Comparison of ENCODE assay signal across 12 cellular contexts in genomic region chr4:19689511-19689910, GRCh38.
DNase-seq lines count a peak whose midpoint lies in the region; ATAC-seq and TF ChIP-seq lines count a peak whose summit lies in the region.
"Had no signal": no experiment of that assay in that cellular context is flagged by ENCODE, and none has a peak within 500 bp of the region (broad histone marks: within the 10 kb centered on the region; RNA-seq: fewer than 3 reads in every experiment).

No MANE protein-coding gene starts in this region.

- TF ChIP-seq CTCF in fibroblast of villous mesenchyme (IDR thresholded peaks at IDR 0.05; ENCODE audit: insufficient read depth, low read depth, low read length) (no peak), GM10248 (IDR thresholded peaks at IDR 0.05; ENCODE audit: control extremely low read depth, extremely low read depth, low read depth, missing control alignments) (no peak)

- DNase-seq in GM04504 (ENCODE audit: low read depth) (peak; percentile 53), SW 1271 (lab: John Stamatoyannopoulos, UW) (peak; percentile 35 to 64), fibroblast of villous mesenchyme (ENCODE audit: low read depth) (peak; percentile 41), skeletal muscle cell (ENCODE audit: low read depth) (peak; percentile 32), CD1c-positive myeloid dendritic cell (ENCODE audit: extremely low spot score) (no peak), NCI-H2171 (lab: John Stamatoyannopoulos, UW) (no peak), GM10248 (ENCODE audit: extremely low spot score) (no peak)
- DNase-seq: activated CD8-positive, alpha-beta memory T cell treated with anti-CD3 and anti-CD28 coated beads, Interleukin-2, amount 50 U/mL, for 4 hours; activated naive CD8-positive, alpha-beta T cell treated with anti-CD3 and anti-CD28 coated beads for 36 hours; NCI-H1048; right cardiac atrium had no signal

- CTCF ChIA-PET in GM10248 (lab: Yijun Ruan, JAX) = no interaction called here

- no peak for ATAC-seq in HG03442 (IDR thresholded peaks at IDR 0.05; ENCODE audit: unreplicated experiment)

- POLR2A ChIA-PET in GM10248 (lab: Yijun Ruan, JAX) = no interaction called here

- H3K4me3 ChIP-seq in fibroblast of villous mesenchyme (ENCODE audit: low read depth, low read length) = no peak overlapping the region
- H3K4me3 ChIP-seq in skeletal muscle cell (ENCODE audit: low read depth, low read length) = no peak overlapping the region

Comparison
In these comparisons a context has a peak if more than half of its experiments do, and no peak if none do; other contexts are left out.
1. DNase-seq: peak in GM04504 (single experiment), SW 1271 (2 of 2), fibroblast of villous mesenchyme (single experiment) and skeletal muscle cell (single experiment); none in CD1c-positive myeloid dendritic cell (single experiment), NCI-H2171 (single experiment) and GM10248 (single experiment).